Comparison of ENCODE assay signal across 12 cellular contexts in genomic region chr17:38456031-38456815, GRCh38. TPM values are rescaled to one million over a fixed set of nuclear protein-coding genes. Genes with fewer than 3 reads are reported as not detected.
A peak's percentile ranks its signal among the peaks of the same experiment; 100 is the strongest.
DNase-seq lines count a peak whose midpoint lies in the region; ATAC-seq, FAIRE-seq and TF ChIP-seq lines count a peak whose summit lies in the region.
"Had no signal": no experiment of that assay in that cellular context is flagged by ENCODE, and none has a peak within 500 bp of the region (broad histone marks: within the 10 kb centered on the region; RNA-seq: fewer than 3 reads in every experiment).

No MANE protein-coding gene starts in this region.

- H3K36me3 ChIP-seq in lower lobe of right lung (peaks cover 32% of the 10 kb centered on the region), A673 (ENCODE audit: insufficient read depth, low read length, poor library complexity, severe bottlenecking) (no peaks in the 10 kb centered on the region)

- no peak for ATAC-seq in A549
- no peak for ATAC-seq in lower lobe of right lung
- ATAC-seq in HG02852 (IDR thresholded peaks at IDR 0.05; ENCODE audit: unreplicated experiment): no peak
- ATAC-seq in HG02588 (IDR thresholded peaks at IDR 0.05; ENCODE audit: unreplicated experiment): no peak
- ATAC-seq: foreskin keratinocyte had no signal

- no TSS peak for BruUV-seq in A673 (replicated peaks; lab: Mats Ljungman, UMichigan)

- intact Hi-C loops in lower lobe of right lung (cut with DNase I) (no loop called here), A673 (cut with micrococcal nuclease; ENCODE audit: unreplicated experiment) (no loop called here)

- TF ChIP-seq POLR2A in A549 (IDR thresholded peaks at IDR 0.05; ENCODE audit: low read length): no peak

- no peak for TF ChIP-seq EP300 in A549 (IDR thresholded peaks at IDR 0.05)

- peaks cover 62% of the 10 kb centered on the region for H3K4me1 Mint-ChIP-seq in HFFc6 (ENCODE audit: low read depth)

- no peak for FAIRE-seq in A549 (lab: Jason Lieb, UNC)

- H3K36me3 Mint-ChIP-seq in HFFc6 (ENCODE audit: low read depth): peaks cover 17% of the 10 kb centered on the region
- H3K36me3 Mint-ChIP-seq: CD4-positive, CD25-positive, alpha-beta regulatory T cell had no signal

- H3K9me3 Mint-ChIP-seq in HFFc6: no peaks in the 10 kb centered on the region

- H3K4me3 ChIP-seq in A549 (no peak overlapping the region), astrocyte of the spinal cord (ENCODE audit: low read depth, low read length) (no peak overlapping the region), lower lobe of right lung (peak overlapping the region; percentile 11), A673 (ENCODE audit: low read depth, low read length, poor library complexity, severe bottlenecking) (no peak overlapping the region)

- TF ChIP-seq CTCF in A549 (IDR thresholded peaks at IDR 0.05) (no peak), HFFc6 (IDR thresholded peaks at IDR 0.05) (peak; percentile 57), astrocyte of the spinal cord (IDR thresholded peaks at IDR 0.05; ENCODE audit: low read depth, low read length) (peak; percentile 6), lower lobe of right lung (IDR thresholded peaks at IDR 0.05) (peak; percentile 6), A673 (conservative IDR thresholded peaks at IDR 0.05; ENCODE audit: low read depth, low read length) (no peak)

- POLR2A ChIA-PET in A549 (lab: Yijun Ruan, JAX) (no interaction called here), A673 (lab: Charles Lee; ENCODE audit: low non-redundant PET) (no interaction called here)

- in situ Hi-C loops in astrocyte of the spinal cord (cut with HindIII; ENCODE audit: low sequenced_read_pairs): no loop called here

- H3K27me3 ChIP-seq in lower lobe of right lung (ENCODE audit: low read depth): peaks cover 15% of the 10 kb centered on the region
- H3K27me3 ChIP-seq in A673 (replicated peaks; ENCODE audit: insufficient read depth, low read depth, low read length, poor library complexity): no peaks in the 10 kb centered on the region
- H3K27me3 ChIP-seq: foreskin keratinocyte had no signal

- H3K27ac Mint-ChIP-seq in HFFc6: peak overlapping the region; percentile 42
- H3K27ac Mint-ChIP-seq: CD4-positive, CD25-positive, alpha-beta regulatory T cell had no signal

- peak overlapping the region; percentile 83 for H3K4me2 ChIP-seq in A549

- no peak for TF ChIP-seq RAD21 in A549 (conservative IDR thresholded peaks at IDR 0.05 in 1 of 2, IDR thresholded peaks at IDR 0.05 in 1 of 2)

- CTCF ChIA-PET in A549 (lab: Yijun Ruan, JAX): interaction anchor here (0.8 to 3.3 kb wide), 15 partner anchors 9 to 152 kb away, joined by 3 to 30 read pairs (median 4); no protein-coding TSS in a partner anchor
- CTCF ChIA-PET in A673 (lab: Charles Lee): no interaction called here

- 90% methylated on average over 9 of the region's 9 CpGs for WGBS in A549 (ENCODE audit: missing lambda C conversion rate)

- peak overlapping the region; percentile 78 to 96; a peak in 5 of 6 replicates for H3K27ac ChIP-seq in A549
- peak overlapping the region; percentile 80 for H3K27ac ChIP-seq in lower lobe of right lung
- H3K27ac ChIP-seq in A673 (ENCODE audit: low read depth, low read length, poor library complexity, severe bottlenecking): no peak overlapping the region
- H3K27ac ChIP-seq: foreskin keratinocyte had no signal

- peak overlapping the region; percentile 95 for H3K4me3 Mint-ChIP-seq in HFFc6
- H3K4me3 Mint-ChIP-seq: CD4-positive, CD25-positive, alpha-beta regulatory T cell had no signal

- H3K4me1 ChIP-seq in A549 (peaks cover 44% of the 10 kb centered on the region), lower lobe of right lung (peaks cover 42% of the 10 kb centered on the region), A673 (ENCODE audit: insufficient read depth, low read length, poor library complexity, severe bottlenecking) (peaks cover 24% of the 10 kb centered on the region)

- peak in 1 of 2 experiments; percentile 18 for DNase-seq in A549 (ENCODE audit: low read depth in 1 of 2, low spot score in 1 of 2)
- no peak for DNase-seq in HFFc6
- no peak for DNase-seq in astrocyte of the spinal cord (ENCODE audit: low read depth, low spot score)
- DNase-seq in lower lobe of right lung: no peak
- DNase-seq in hypothalamus (lab: John Stamatoyannopoulos, UW): no peak
- no peak for DNase-seq in A673 (ENCODE audit: low spot score)
- DNase-seq: activated gamma-delta T cell; CD4-positive, CD25-positive, alpha-beta regulatory T cell; occipital lobe had no signal

- H3K9me3 ChIP-seq in A549: no peaks in the 10 kb centered on the region
- no peaks in the 10 kb centered on the region for H3K9me3 ChIP-seq in lower lobe of right lung
- H3K9me3 ChIP-seq in A673 (ENCODE audit: low read depth, low read length, poor library complexity, severe bottlenecking): no peaks in the 10 kb centered on the region

- H3K27me3 Mint-ChIP-seq in HFFc6 (ENCODE audit: insufficient read depth): peaks cover 3% of the 10 kb centered on the region

TF ChIP-seq in A549, 52 proteins besides CTCF, POLR2A, EP300 and RAD21:
- TF ChIP-seq HEYL (CRISPR knock-in tag; IDR thresholded peaks at IDR 0.05): no peak
- no peak for TF ChIP-seq EHF (CRISPR knock-in tag; IDR thresholded peaks at IDR 0.05)
- no peak for TF ChIP-seq NR3C1 (IDR thresholded peaks at IDR 0.05)
- no peak for TF ChIP-seq MYC (IDR thresholded peaks at IDR 0.05; ENCODE audit: borderline replicate concordance, low read length)
- TF ChIP-seq HOXB13 (CRISPR knock-in tag; IDR thresholded peaks at IDR 0.05; ENCODE audit: low read depth): no peak
- TF ChIP-seq ZNF302 (CRISPR knock-in tag; IDR thresholded peaks at IDR 0.05): no peak
- TF ChIP-seq SMC3 (IDR thresholded peaks at IDR 0.05): no peak

RNA-seq across cellular contexts. Expression of gene ARHGAP23, which starts 28.0 kb away (rescaled TPM):
- 4.8 and 5.5 TPM in 2 replicates for polyA plus RNA-seq in A549 (2011; rRNA removed)
- polyA plus RNA-seq in A549 (2012; cell fraction: cytosol; rRNA removed): 7.7 and 9.3 TPM in 2 replicates
- polyA plus RNA-seq in A549 (2012; cell fraction: nucleus; rRNA removed): 13.6 and 17.6 TPM in 2 replicates
- polyA plus RNA-seq in A549 (2017; fragmentation: RNase III; extraction: RNeasy Plus Mini Kit Qiagen cat#74134 plus additional on column Dnase treatment): 32.5 to 46.0 TPM (median 32.6 TPM) in 3 replicates
- 7.1 and 11.2 TPM in 2 replicates for polyA minus RNA-seq in A549 (2011; rRNA and poly(A)+ RNA removed)
- total RNA-seq in HFFc6 (2021; fragmentation: NEBNext Ultra II Directional; extraction: Animal tissue kit (Norgen Biotek cat#: 25700)): 100 to 1,000 TPM; 206 to 231 (median 224) TPM
- 48.4 TPM for total RNA-seq in lower lobe of right lung
- total RNA-seq in A673 (2021): 19.0 and 24.9 TPM in 2 replicates

Comparison
In these comparisons a context has a peak if more than half of its experiments do, and no peak if none do; other contexts are left out.
1. CTCF ChIP-seq: peak in HFFc6 (single experiment), astrocyte of the spinal cord (single experiment) and lower lobe of right lung (single experiment); none in A549 (single experiment) and A673 (single experiment).